In genomic region chrX:40189018-40189417, GRCh38 we compare ENCODE assay signal across 14 cellular contexts.
DNase-seq lines count a peak whose midpoint lies in the region; ATAC-seq and TF ChIP-seq lines count a peak whose summit lies in the region.
"Had no signal": no experiment of that assay in that cellular context is flagged by ENCODE, and none has a peak within 500 bp of the region (broad histone marks: within the 10 kb centered on the region; RNA-seq: fewer than 3 reads in every experiment).

No MANE protein-coding gene starts in this region.

- H3K27me3 Mint-ChIP-seq in activated naive CD8-positive, alpha-beta T cell treated with anti-CD3 and anti-CD28 coated beads for 36 hours, result no peaks in the 10 kb centered on the region
- H3K27me3 Mint-ChIP-seq in CD8-positive, alpha-beta T cell (ENCODE audit: low read depth), result no peaks in the 10 kb centered on the region
- H3K27me3 Mint-ChIP-seq: naive thymus-derived CD8-positive, alpha-beta T cell had no signal

- CTCF ChIA-PET in CD8-positive, alpha-beta T cell (lab: Charles Lee), result interaction anchor here (0.8 kb wide), 1 partner anchor 57 kb away, joined by 3 read pairs; no protein-coding TSS in a partner anchor

- H3K79me2 ChIP-seq in GM23248 (ENCODE audit: insufficient read depth), result no peaks in the 10 kb centered on the region

- POLR2A ChIA-PET in CD8-positive, alpha-beta T cell (lab: Charles Lee), result no interaction called here

- no peaks in the 10 kb centered on the region for H3K9me2 ChIP-seq in GM23248 (ENCODE audit: insufficient read depth)

- no peaks in the 10 kb centered on the region for H4K20me1 ChIP-seq in GM23248 (ENCODE audit: insufficient read depth)

- H3K27ac ChIP-seq in GM23248 (peak overlapping the region; percentile 21; the same call in 1 of the 2 replicates), ovary (no peak overlapping the region)
- H3K27ac ChIP-seq in CD8-positive, alpha-beta T cell (ENCODE audit: low read depth, low read length), result no peak overlapping the region

- peak overlapping the region; percentile 40; the same call in 1 of the 2 replicates for H3K9ac ChIP-seq in GM23248

- H3K9me3 ChIP-seq in GM23248 (ENCODE audit: low read depth) (no peaks in the 10 kb centered on the region), ovary (no peaks in the 10 kb centered on the region)
- H3K9me3 ChIP-seq in CD8-positive, alpha-beta T cell (ENCODE audit: low read length), result no peaks in the 10 kb centered on the region

- H3K36me3 Mint-ChIP-seq in activated naive CD8-positive, alpha-beta T cell treated with anti-CD3 and anti-CD28 coated beads for 36 hours, result peaks cover 4% of the 10 kb centered on the region
- no peaks in the 10 kb centered on the region for H3K36me3 Mint-ChIP-seq in CD8-positive, alpha-beta T cell

- intact Hi-C loops in ovary (cut with DNase I), result no loop called here
- intact Hi-C loops in CD8-positive, alpha-beta T cell (cut with DNase I, micrococcal nuclease), result no loop called here

- H3K27me3 ChIP-seq in GM23248 (replicated peaks; ENCODE audit: insufficient read depth), result no peaks in the 10 kb centered on the region
- no peaks in the 10 kb centered on the region for H3K27me3 ChIP-seq in ovary
- H3K27me3 ChIP-seq in CD8-positive, alpha-beta T cell (ENCODE audit: insufficient read depth, low read length), result no peaks in the 10 kb centered on the region

- peaks cover 7% of the 10 kb centered on the region for H3K4me1 ChIP-seq in GM23248 (ENCODE audit: insufficient read depth)
- no peaks in the 10 kb centered on the region for H3K4me1 ChIP-seq in ovary (ENCODE audit: insufficient read depth)
- no peaks in the 10 kb centered on the region for H3K4me1 ChIP-seq in CD8-positive, alpha-beta T cell (ENCODE audit: insufficient read depth, low read length)

- peak overlapping the region; percentile 76 for H3K27ac Mint-ChIP-seq in activated naive CD8-positive, alpha-beta T cell treated with anti-CD3 and anti-CD28 coated beads for 36 hours
- no peak overlapping the region for H3K27ac Mint-ChIP-seq in CD8-positive, alpha-beta T cell
- H3K27ac Mint-ChIP-seq: naive thymus-derived CD8-positive, alpha-beta T cell had no signal

- no peak for TF ChIP-seq CTCF in ovary (IDR thresholded peaks at IDR 0.05)
- no peak for TF ChIP-seq CTCF in CD8-positive, alpha-beta T cell (IDR thresholded peaks at IDR 0.05)

- H3K9me3 Mint-ChIP-seq in activated naive CD8-positive, alpha-beta T cell treated with anti-CD3 and anti-CD28 coated beads for 36 hours, result peaks cover 7% of the 10 kb centered on the region
- peaks cover 6% of the 10 kb centered on the region for H3K9me3 Mint-ChIP-seq in CD8-positive, alpha-beta T cell

- no peaks in the 10 kb centered on the region; the same call in 1 of the 2 replicates for H3F3A ChIP-seq in GM23248 (ENCODE audit: insufficient read depth)

- peak overlapping the region; percentile 73 for H3K4me2 ChIP-seq in GM23248 (ENCODE audit: unreplicated experiment)

- ATAC-seq in CD8-positive, alpha-beta T cell, result no peak
- ATAC-seq: naive thymus-derived CD8-positive, alpha-beta T cell had no signal

- no peak overlapping the region; the same call in 1 of the 2 replicates for H3K4me3 ChIP-seq in GM23248
- no peak overlapping the region for H3K4me3 ChIP-seq in ovary
- no peak overlapping the region for H3K4me3 ChIP-seq in CD8-positive, alpha-beta T cell (ENCODE audit: low read depth, low read length)

- DNase-seq in COLO829 (ENCODE audit: low spot score), result peak; percentile 58
- peak; percentile 70 for DNase-seq in GM23248
- DNase-seq in activated naive CD8-positive, alpha-beta T cell treated with anti-CD3 and anti-CD28 coated beads for 36 hours, result no peak
- DNase-seq in foreskin melanocyte, result peak; percentile 69
- DNase-seq in inferior parietal cortex (ENCODE audit: extremely low spot score), result no peak
- DNase-seq in activated CD8-positive, alpha-beta memory T cell treated with anti-CD3 and anti-CD28 coated beads, Interleukin-2, amount 50 U/mL, for 4 hours, result no peak
- no peak for DNase-seq in ovary
- no peak for DNase-seq in CD8-positive, alpha-beta T cell
- DNase-seq: activated CD4-positive, alpha-beta T cell treated with anti-CD3 and anti-CD28 coated beads for 48 hours; C1 segment of cervical spinal cord; naive thymus-derived CD8-positive, alpha-beta T cell; NCI-H187 treated with DMSO at 0.1 percent for 48 hours; stimulated activated CD4-positive, alpha-beta T cell treated with anti-CD3 and anti-CD28 coated beads, Interleukin-15, amount 100 ng/mL, for 24 hours; T-helper 2 cell had no signal

- H2AFZ ChIP-seq in GM23248, result peak overlapping the region; percentile 74

- TF ChIP-seq POLR2A in ovary (IDR thresholded peaks at IDR 0.05), result no peak

- peaks cover 9% of the 10 kb centered on the region for H3K4me1 Mint-ChIP-seq in activated naive CD8-positive, alpha-beta T cell treated with anti-CD3 and anti-CD28 coated beads for 36 hours
- H3K4me1 Mint-ChIP-seq in CD8-positive, alpha-beta T cell (ENCODE audit: low read depth), result peaks cover 2% of the 10 kb centered on the region

- 3 to 5% methylated on average over 8 of the region's 8 CpGs for WGBS in GM23248 (ENCODE audit: low coverage in 1 of 2, low lambda C conversion rate in 2 of 2, missing lambda C conversion rate in 2 of 2), 2 experiments
- WGBS in ovary, 3 donors, result 56 to 60% (median 59%) methylated on average over 8 of the region's 8 CpGs

- no peak overlapping the region for H3K4me3 Mint-ChIP-seq in activated naive CD8-positive, alpha-beta T cell treated with anti-CD3 and anti-CD28 coated beads for 36 hours
- no peak overlapping the region for H3K4me3 Mint-ChIP-seq in CD8-positive, alpha-beta T cell
- H3K4me3 Mint-ChIP-seq: naive thymus-derived CD8-positive, alpha-beta T cell had no signal

- no peaks in the 10 kb centered on the region for H3K36me3 ChIP-seq in GM23248 (ENCODE audit: low read depth)
- no peaks in the 10 kb centered on the region for H3K36me3 ChIP-seq in ovary
- H3K36me3 ChIP-seq in CD8-positive, alpha-beta T cell (ENCODE audit: insufficient read depth, low read length), result no peaks in the 10 kb centered on the region

- no peak for TF ChIP-seq EP300 in ovary (IDR thresholded peaks at IDR 0.05)

- in situ Hi-C loops in GM23248 (cut with MboI), result no loop called here

Comparison
In these comparisons a context has a peak if more than half of its experiments do, and no peak if none do; other contexts are left out.
1. DNase-seq: peak in COLO829 (single experiment), GM23248 (single experiment) and foreskin melanocyte (single experiment); none in activated naive CD8-positive, alpha-beta T cell treated with anti-CD3 and anti-CD28 coated beads for 36 hours (single experiment), inferior parietal cortex (single experiment), activated CD8-positive, alpha-beta memory T cell treated with anti-CD3 and anti-CD28 coated beads, Interleukin-2, amount 50 U/mL, for 4 hours (single experiment), ovary (0 of 5) and CD8-positive, alpha-beta T cell (0 of 7).